In the genomic region with DNA sequence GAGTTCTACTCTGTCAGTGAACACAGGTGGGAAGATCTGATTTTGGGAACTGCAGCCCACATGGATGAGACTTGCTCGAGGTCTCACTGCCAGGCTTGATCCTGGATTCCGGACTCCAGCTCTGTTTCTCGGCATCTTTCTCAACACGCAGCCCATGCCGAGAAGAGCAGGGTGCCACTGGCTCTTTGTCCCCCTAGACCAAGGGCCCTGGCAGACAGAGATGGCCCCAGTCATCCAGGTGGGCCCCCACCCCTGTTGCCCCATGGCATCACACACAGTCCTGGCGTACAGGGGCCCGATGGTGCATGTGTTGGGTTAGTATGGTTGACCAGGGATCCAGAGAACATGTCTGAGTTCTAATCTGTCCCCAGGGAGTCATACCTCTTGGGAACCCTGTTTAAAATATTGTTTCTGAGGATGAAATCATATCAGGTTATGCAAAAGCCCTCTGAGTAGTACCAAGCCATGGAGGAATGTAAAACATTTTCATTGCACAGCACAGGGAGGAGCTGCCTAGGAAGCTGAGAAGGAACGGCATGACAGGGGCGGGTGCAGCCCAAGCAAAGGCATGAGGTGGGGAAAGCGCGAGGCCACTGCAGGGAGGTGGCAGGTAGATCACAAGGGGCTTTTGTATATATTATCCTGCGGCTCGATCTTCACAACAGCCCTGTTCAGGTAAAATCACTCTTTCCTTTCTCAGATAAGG, we compare ENCODE assay signal across 2 cellular contexts.
TF ChIP-seq lines count a peak whose summit lies in the region.

No MANE protein-coding gene starts in this region.

TF ChIP-seq in A549, 52 proteins besides CTCF, POLR2A, EP300 and RAD21:
- TF ChIP-seq MAFK (IDR thresholded peaks at IDR 0.05; ENCODE audit: partially characterized antibody) (no peak), ZSCAN20 (CRISPR knock-in tag; IDR thresholded peaks at IDR 0.05) (no peak), FOXS1 (CRISPR knock-in tag; IDR thresholded peaks at IDR 0.05) (no peak), MAZ (IDR thresholded peaks at IDR 0.05; ENCODE audit: borderline replicate concordance, low read depth, low read length) (no peak), HOXB13 (CRISPR knock-in tag; IDR thresholded peaks at IDR 0.05; ENCODE audit: low read depth) (no peak), SREBF2 (IDR thresholded peaks at IDR 0.05) (no peak), CEBPB (IDR thresholded peaks at IDR 0.05) (no peak), HEYL (CRISPR knock-in tag; IDR thresholded peaks at IDR 0.05) (no peak), JUNB (IDR thresholded peaks at IDR 0.05) (no peak), KDM1A (IDR thresholded peaks at IDR 0.05; ENCODE audit: low read depth) (no peak), HOXB5 (CRISPR knock-in tag; IDR thresholded peaks at IDR 0.05) (no peak), NPAS2 (CRISPR knock-in tag; IDR thresholded peaks at IDR 0.05; ENCODE audit: borderline replicate concordance) (no peak), EHMT2 (IDR thresholded peaks at IDR 0.05; ENCODE audit: low read depth) (no peak), KDM5A (IDR thresholded peaks at IDR 0.05) (no peak), ESRRA (IDR thresholded peaks at IDR 0.05; ENCODE audit: borderline replicate concordance, low read length) (no peak), GATA3 (IDR thresholded peaks at IDR 0.05; ENCODE audit: borderline replicate concordance) (no peak)
- TF ChIP-seq, protein P1, sequence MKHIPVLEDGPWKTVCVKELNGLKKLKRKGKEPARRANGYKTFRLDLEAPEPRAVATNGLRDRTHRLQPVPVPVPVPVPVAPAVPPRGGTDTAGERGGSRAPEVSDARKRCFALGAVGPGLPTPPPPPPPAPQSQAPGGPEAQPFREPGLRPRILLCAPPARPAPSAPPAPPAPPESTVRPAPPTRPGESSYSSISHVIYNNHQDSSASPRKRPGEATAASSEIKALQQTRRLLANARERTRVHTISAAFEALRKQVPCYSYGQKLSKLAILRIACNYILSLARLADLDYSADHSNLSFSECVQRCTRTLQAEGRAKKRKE (CRISPR knock-in tag; IDR thresholded peaks at IDR 0.05; ENCODE audit: low read depth): no peak
- TF ChIP-seq, protein P2, sequence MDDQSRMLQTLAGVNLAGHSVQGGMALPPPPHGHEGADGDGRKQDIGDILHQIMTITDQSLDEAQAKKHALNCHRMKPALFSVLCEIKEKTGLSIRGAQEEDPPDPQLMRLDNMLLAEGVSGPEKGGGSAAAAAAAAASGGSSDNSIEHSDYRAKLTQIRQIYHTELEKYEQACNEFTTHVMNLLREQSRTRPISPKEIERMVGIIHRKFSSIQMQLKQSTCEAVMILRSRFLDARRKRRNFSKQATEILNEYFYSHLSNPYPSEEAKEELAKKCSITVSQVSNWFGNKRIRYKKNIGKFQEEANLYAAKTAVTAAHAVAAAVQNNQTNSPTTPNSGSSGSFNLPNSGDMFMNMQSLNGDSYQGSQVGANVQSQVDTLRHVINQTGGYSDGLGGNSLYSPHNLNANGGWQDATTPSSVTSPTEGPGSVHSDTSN (IDR thresholded peaks at IDR 0.05): no peak
- TF ChIP-seq, protein P3, sequence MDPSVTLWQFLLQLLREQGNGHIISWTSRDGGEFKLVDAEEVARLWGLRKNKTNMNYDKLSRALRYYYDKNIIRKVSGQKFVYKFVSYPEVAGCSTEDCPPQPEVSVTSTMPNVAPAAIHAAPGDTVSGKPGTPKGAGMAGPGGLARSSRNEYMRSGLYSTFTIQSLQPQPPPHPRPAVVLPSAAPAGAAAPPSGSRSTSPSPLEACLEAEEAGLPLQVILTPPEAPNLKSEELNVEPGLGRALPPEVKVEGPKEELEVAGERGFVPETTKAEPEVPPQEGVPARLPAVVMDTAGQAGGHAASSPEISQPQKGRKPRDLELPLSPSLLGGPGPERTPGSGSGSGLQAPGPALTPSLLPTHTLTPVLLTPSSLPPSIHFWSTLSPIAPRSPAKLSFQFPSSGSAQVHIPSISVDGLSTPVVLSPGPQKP (IDR thresholded peaks at IDR 0.05; ENCODE audit: low read depth, low read length): no peak
- TF ChIP-seq, protein P4, sequence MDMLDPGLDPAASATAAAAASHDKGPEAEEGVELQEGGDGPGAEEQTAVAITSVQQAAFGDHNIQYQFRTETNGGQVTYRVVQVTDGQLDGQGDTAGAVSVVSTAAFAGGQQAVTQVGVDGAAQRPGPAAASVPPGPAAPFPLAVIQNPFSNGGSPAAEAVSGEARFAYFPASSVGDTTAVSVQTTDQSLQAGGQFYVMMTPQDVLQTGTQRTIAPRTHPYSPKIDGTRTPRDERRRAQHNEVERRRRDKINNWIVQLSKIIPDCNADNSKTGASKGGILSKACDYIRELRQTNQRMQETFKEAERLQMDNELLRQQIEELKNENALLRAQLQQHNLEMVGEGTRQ (IDR thresholded peaks at IDR 0.05): no peak

TF ChIP-seq in K562, 482 proteins besides CTCF, POLR2A, EP300 and RAD21 (continues in another document):
- TF ChIP-seq SMC3 (conservative IDR thresholded peaks at IDR 0.05; ENCODE audit: insufficient read depth, low read depth, low read length) (no peak), LEF1 (IDR thresholded peaks at IDR 0.05) (no peak), ZNF699 (CRISPR knock-in tag; IDR thresholded peaks at IDR 0.05; ENCODE audit: insufficient replicate concordance) (no peak), DIDO1 (tag; IDR thresholded peaks at IDR 0.05; ENCODE audit: low read depth) (no peak), L3MBTL2 (IDR thresholded peaks at IDR 0.05) (peak; percentile 52; the same call in 1 of the 2 replicates), ZNF75A (CRISPR knock-in tag; IDR thresholded peaks at IDR 0.05) (no peak), KHSRP (IDR thresholded peaks at IDR 0.05) (no peak)
- TF ChIP-seq, protein P5, sequence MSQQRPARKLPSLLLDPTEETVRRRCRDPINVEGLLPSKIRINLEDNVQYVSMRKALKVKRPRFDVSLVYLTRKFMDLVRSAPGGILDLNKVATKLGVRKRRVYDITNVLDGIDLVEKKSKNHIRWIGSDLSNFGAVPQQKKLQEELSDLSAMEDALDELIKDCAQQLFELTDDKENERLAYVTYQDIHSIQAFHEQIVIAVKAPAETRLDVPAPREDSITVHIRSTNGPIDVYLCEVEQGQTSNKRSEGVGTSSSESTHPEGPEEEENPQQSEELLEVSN (IDR thresholded peaks at IDR 0.05; ENCODE audit: borderline replicate concordance in 1 of 2, extremely low read depth in 1 of 2, insufficient read depth in 1 of 2, insufficient read length in 1 of 2, low read depth in 1 of 2, low read length in 1 of 2, poor library complexity in 1 of 2, severe bottlenecking in 1 of 2): peak in 1 of 2 experiments; percentile 26
- TF ChIP-seq, protein P6, sequence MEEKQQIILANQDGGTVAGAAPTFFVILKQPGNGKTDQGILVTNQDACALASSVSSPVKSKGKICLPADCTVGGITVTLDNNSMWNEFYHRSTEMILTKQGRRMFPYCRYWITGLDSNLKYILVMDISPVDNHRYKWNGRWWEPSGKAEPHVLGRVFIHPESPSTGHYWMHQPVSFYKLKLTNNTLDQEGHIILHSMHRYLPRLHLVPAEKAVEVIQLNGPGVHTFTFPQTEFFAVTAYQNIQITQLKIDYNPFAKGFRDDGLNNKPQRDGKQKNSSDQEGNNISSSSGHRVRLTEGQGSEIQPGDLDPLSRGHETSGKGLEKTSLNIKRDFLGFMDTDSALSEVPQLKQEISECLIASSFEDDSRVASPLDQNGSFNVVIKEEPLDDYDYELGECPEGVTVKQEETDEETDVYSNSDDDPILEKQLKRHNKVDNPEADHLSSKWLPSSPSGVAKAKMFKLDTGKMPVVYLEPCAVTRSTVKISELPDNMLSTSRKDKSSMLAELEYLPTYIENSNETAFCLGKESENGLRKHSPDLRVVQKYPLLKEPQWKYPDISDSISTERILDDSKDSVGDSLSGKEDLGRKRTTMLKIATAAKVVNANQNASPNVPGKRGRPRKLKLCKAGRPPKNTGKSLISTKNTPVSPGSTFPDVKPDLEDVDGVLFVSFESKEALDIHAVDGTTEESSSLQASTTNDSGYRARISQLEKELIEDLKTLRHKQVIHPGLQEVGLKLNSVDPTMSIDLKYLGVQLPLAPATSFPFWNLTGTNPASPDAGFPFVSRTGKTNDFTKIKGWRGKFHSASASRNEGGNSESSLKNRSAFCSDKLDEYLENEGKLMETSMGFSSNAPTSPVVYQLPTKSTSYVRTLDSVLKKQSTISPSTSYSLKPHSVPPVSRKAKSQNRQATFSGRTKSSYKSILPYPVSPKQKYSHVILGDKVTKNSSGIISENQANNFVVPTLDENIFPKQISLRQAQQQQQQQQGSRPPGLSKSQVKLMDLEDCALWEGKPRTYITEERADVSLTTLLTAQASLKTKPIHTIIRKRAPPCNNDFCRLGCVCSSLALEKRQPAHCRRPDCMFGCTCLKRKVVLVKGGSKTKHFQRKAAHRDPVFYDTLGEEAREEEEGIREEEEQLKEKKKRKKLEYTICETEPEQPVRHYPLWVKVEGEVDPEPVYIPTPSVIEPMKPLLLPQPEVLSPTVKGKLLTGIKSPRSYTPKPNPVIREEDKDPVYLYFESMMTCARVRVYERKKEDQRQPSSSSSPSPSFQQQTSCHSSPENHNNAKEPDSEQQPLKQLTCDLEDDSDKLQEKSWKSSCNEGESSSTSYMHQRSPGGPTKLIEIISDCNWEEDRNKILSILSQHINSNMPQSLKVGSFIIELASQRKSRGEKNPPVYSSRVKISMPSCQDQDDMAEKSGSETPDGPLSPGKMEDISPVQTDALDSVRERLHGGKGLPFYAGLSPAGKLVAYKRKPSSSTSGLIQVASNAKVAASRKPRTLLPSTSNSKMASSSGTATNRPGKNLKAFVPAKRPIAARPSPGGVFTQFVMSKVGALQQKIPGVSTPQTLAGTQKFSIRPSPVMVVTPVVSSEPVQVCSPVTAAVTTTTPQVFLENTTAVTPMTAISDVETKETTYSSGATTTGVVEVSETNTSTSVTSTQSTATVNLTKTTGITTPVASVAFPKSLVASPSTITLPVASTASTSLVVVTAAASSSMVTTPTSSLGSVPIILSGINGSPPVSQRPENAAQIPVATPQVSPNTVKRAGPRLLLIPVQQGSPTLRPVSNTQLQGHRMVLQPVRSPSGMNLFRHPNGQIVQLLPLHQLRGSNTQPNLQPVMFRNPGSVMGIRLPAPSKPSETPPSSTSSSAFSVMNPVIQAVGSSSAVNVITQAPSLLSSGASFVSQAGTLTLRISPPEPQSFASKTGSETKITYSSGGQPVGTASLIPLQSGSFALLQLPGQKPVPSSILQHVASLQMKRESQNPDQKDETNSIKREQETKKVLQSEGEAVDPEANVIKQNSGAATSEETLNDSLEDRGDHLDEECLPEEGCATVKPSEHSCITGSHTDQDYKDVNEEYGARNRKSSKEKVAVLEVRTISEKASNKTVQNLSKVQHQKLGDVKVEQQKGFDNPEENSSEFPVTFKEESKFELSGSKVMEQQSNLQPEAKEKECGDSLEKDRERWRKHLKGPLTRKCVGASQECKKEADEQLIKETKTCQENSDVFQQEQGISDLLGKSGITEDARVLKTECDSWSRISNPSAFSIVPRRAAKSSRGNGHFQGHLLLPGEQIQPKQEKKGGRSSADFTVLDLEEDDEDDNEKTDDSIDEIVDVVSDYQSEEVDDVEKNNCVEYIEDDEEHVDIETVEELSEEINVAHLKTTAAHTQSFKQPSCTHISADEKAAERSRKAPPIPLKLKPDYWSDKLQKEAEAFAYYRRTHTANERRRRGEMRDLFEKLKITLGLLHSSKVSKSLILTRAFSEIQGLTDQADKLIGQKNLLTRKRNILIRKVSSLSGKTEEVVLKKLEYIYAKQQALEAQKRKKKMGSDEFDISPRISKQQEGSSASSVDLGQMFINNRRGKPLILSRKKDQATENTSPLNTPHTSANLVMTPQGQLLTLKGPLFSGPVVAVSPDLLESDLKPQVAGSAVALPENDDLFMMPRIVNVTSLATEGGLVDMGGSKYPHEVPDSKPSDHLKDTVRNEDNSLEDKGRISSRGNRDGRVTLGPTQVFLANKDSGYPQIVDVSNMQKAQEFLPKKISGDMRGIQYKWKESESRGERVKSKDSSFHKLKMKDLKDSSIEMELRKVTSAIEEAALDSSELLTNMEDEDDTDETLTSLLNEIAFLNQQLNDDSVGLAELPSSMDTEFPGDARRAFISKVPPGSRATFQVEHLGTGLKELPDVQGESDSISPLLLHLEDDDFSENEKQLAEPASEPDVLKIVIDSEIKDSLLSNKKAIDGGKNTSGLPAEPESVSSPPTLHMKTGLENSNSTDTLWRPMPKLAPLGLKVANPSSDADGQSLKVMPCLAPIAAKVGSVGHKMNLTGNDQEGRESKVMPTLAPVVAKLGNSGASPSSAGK (IDR thresholded peaks at IDR 0.05): peak; percentile 40; the same call in 1 of the 2 replicates
- TF ChIP-seq, protein P7, sequence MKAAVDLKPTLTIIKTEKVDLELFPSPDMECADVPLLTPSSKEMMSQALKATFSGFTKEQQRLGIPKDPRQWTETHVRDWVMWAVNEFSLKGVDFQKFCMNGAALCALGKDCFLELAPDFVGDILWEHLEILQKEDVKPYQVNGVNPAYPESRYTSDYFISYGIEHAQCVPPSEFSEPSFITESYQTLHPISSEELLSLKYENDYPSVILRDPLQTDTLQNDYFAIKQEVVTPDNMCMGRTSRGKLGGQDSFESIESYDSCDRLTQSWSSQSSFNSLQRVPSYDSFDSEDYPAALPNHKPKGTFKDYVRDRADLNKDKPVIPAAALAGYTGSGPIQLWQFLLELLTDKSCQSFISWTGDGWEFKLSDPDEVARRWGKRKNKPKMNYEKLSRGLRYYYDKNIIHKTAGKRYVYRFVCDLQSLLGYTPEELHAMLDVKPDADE (conservative IDR thresholded peaks at IDR 0.05; ENCODE audit: control insufficient read depth, low read depth, low read length): no peak
- TF ChIP-seq, protein P8, sequence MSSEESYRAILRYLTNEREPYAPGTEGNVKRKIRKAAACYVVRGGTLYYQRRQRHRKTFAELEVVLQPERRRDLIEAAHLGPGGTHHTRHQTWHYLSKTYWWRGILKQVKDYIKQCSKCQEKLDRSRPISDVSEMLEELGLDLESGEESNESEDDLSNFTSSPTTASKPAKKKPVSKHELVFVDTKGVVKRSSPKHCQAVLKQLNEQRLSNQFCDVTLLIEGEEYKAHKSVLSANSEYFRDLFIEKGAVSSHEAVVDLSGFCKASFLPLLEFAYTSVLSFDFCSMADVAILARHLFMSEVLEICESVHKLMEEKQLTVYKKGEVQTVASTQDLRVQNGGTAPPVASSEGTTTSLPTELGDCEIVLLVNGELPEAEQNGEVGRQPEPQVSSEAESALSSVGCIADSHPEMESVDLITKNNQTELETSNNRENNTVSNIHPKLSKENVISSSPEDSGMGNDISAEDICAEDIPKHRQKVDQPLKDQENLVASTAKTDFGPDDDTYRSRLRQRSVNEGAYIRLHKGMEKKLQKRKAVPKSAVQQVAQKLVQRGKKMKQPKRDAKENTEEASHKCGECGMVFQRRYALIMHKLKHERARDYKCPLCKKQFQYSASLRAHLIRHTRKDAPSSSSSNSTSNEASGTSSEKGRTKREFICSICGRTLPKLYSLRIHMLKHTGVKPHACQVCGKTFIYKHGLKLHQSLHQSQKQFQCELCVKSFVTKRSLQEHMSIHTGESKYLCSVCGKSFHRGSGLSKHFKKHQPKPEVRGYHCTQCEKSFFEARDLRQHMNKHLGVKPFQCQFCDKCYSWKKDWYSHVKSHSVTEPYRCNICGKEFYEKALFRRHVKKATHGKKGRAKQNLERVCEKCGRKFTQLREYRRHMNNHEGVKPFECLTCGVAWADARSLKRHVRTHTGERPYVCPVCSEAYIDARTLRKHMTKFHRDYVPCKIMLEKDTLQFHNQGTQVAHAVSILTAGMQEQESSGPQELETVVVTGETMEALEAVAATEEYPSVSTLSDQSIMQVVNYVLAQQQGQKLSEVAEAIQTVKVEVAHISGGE (CRISPR knock-in tag; IDR thresholded peaks at IDR 0.05): no peak
